In genomic region chr20:63158845-63159244, GRCh38 we compare ENCODE assay signal across 24 cellular contexts.
"Had no signal": no experiment of that assay in that cellular context is flagged by ENCODE, and none has a peak within 500 bp of the region (broad histone marks: within the 10 kb centered on the region; RNA-seq: fewer than 3 reads in every experiment).

No MANE protein-coding gene starts in this region.

- H3K36me3 ChIP-seq: brain microvascular endothelial cell, SJCRH30 had no signal

- H3K9ac ChIP-seq: KMS-11, SK-N-SH had no signal

- H3K9me3 ChIP-seq: SJCRH30, SK-N-SH had no signal

- H3K4me2 ChIP-seq: KMS-11, SK-N-SH had no signal

- H3K4me3 ChIP-seq: SJCRH30 had no signal

- DNase-seq: activated CD4-positive, alpha-beta memory T cell treated with anti-CD3 and anti-CD28 coated beads for 36 hours; activated CD4-positive, alpha-beta T cell treated with anti-CD3 and anti-CD28 coated beads, Interleukin-2, amount 10 ng/mL, durations not matched to agents 7 days and 5 days; activated CD4-positive, CD25-positive, alpha-beta regulatory T cell; activated CD8-positive, alpha-beta memory T cell treated with anti-CD3 and anti-CD28 coated beads for 24 hours; activated effector memory CD4-positive, alpha-beta T cell treated with anti-CD3 and anti-CD28 coated beads, Interleukin-2, amount 50 U/mL, for 16 hours; activated naive CD4-positive, alpha-beta T cell treated with Interleukin-2 at 50 U/mL for 16 hours; activated T-cell treated with anti-CD3 and anti-CD28 coated beads, Interleukin-2, amount 50 U/mL, for 4 hours; brain microvascular endothelial cell; MV-4-11; NCI-H1092 treated with DMSO at 0.1 percent for 48 hours; NCI-H1436; NCI-H1694 treated with DMSO at 0.1 percent for 48 hours; NCI-H2029 treated with DMSO at 0.1 percent for 48 hours; NCI-H345; NCI-H510A; NCI-H526 treated with DMSO at 0.1 percent for 48 hours; NCI-H82; SJCRH30; SK-N-SH; T-helper 1 cell had no signal

- ATAC-seq: activated naive CD4-positive, alpha-beta T cell treated with anti-CD3 and anti-CD28 coated beads, Interleukin-2, amount 50 U/mL, for 72 hours; activated T-cell treated with anti-CD3 and anti-CD28 coated beads, Interleukin-2, amount 50 U/mL, for 4 hours; Right ventricle myocardium inferior had no signal

- H3K27ac ChIP-seq: brain microvascular endothelial cell, KMS-11, SJCRH30, VCaP had no signal
